Comparison of ENCODE assay signal across 8 cellular contexts in the genomic region with DNA sequence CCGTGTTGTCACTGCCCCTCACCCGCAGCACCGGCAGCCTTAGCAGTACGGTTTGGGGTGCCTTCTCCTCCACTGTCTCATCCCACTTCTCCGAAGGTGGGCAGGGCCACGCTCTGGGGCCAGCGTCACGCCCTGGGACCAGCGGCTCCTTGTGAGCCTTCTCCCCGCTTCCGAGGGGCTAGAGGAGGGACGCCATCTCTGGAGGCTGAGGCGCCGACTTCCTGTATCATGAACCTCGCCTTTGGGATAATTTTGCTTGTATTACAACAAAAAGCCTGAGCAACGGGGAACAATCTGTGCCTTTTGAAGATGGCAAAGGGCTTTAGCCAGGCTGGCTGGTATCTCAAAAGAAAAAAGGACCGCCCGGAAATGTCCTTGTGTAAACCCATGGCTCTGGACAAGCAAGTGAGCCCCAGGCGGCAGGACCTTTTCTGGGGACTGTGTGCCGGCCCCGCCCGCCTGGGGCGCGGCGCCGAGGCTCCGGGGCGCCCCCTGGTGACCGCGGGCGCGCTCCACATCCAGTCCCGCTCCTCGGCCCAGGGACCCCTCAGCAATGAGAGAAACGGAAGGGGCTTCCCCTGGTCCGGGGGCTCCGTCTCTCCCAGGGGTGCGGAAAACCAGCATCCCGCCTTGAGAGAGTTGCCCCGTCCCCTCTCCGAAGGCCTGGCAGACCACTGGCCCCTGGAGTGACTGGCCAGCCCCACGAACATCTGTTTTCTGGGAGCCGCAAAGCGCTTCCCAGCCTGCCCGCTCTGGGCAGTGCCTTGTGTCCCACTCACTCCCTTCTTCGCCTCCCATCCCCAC. TPM values are rescaled to one million over a fixed set of nuclear protein-coding genes. Genes with fewer than 3 reads are reported as not detected.
A peak's percentile ranks its signal among the peaks of the same experiment; 100 is the strongest.
DNase-seq lines count a peak whose midpoint lies in the region; ATAC-seq and TF ChIP-seq lines count a peak whose summit lies in the region.

No MANE protein-coding gene starts in this region.

- peak in 2 of 4 donors; percentile 17 to 41 for TF ChIP-seq POLR2A in upper lobe of left lung (IDR thresholded peaks at IDR 0.05)

- CTCF ChIA-PET in CD8-positive, alpha-beta T cell (lab: Charles Lee) = interaction anchor here (0.6 to 2.6 kb wide), 7 partner anchors 8 to 188 kb away, joined by 3 to 34 read pairs (median 3); no protein-coding TSS in a partner anchor

- peak overlapping the region; percentile 27 for H3K27ac Mint-ChIP-seq in CD8-positive, alpha-beta T cell
- H3K27ac Mint-ChIP-seq in glutamatergic neuron (ENCODE audit: unreplicated experiment) = peak overlapping the region; percentile 78

- no peaks in the 10 kb centered on the region for H3K36me3 Mint-ChIP-seq in CD8-positive, alpha-beta T cell
- H3K36me3 Mint-ChIP-seq in glutamatergic neuron (ENCODE audit: unreplicated experiment) = no peaks in the 10 kb centered on the region

- no peak for TF ChIP-seq EP300 in upper lobe of left lung (IDR thresholded peaks at IDR 0.05)

- peaks cover 18% of the 10 kb centered on the region for H3K79me2 ChIP-seq in osteoblast (ENCODE audit: insufficient read depth, low read length)

- peak; percentile 90 for TF ChIP-seq CTCF in CD8-positive, alpha-beta T cell (IDR thresholded peaks at IDR 0.05)
- peak; percentile 95 for TF ChIP-seq CTCF in glutamatergic neuron (IDR thresholded peaks at IDR 0.05; ENCODE audit: partially characterized antibody, unreplicated experiment)
- TF ChIP-seq CTCF in osteoblast (IDR thresholded peaks at IDR 0.05; ENCODE audit: extremely low read depth, low read depth, low read length) = peak; percentile 82
- TF ChIP-seq CTCF in upper lobe of left lung (IDR thresholded peaks at IDR 0.05) = peak; percentile 96 to 98 (median 97)

- no peaks in the 10 kb centered on the region for H3K36me3 ChIP-seq in CD8-positive, alpha-beta T cell (ENCODE audit: insufficient read depth, low read length)
- H3K36me3 ChIP-seq in SJSA1 (peaks cover 60% of the 10 kb centered on the region), osteoblast (ENCODE audit: insufficient read depth, low read length) (peaks cover 5% of the 10 kb centered on the region), upper lobe of left lung (peaks cover 2 to 49% (median 19%) of the 10 kb centered on the region in 4 donors)

- H3K4me1 ChIP-seq in CD8-positive, alpha-beta T cell (ENCODE audit: insufficient read depth, low read length) = peaks cover 20% of the 10 kb centered on the region
- H3K4me1 ChIP-seq in SJSA1 (replicated peaks) = peaks cover 69% of the 10 kb centered on the region
- peaks cover 52% of the 10 kb centered on the region for H3K4me1 ChIP-seq in osteoblast (ENCODE audit: insufficient read depth, low read length)
- peaks cover 42 to 68% (median 58%) of the 10 kb centered on the region in 4 donors for H3K4me1 ChIP-seq in upper lobe of left lung

- H3K27me3 ChIP-seq in CD8-positive, alpha-beta T cell (ENCODE audit: insufficient read depth, low read length) = no peaks in the 10 kb centered on the region
- H3K27me3 ChIP-seq in SJSA1 (replicated peaks) = no peaks in the 10 kb centered on the region
- H3K27me3 ChIP-seq in osteoblast (ENCODE audit: insufficient read depth, low read length) = no peaks in the 10 kb centered on the region
- H3K27me3 ChIP-seq in upper lobe of left lung = no peaks in the 10 kb centered on the region

- no peak overlapping the region for H3K27ac ChIP-seq in CD8-positive, alpha-beta T cell (ENCODE audit: low read depth, low read length)
- H3K27ac ChIP-seq in SJSA1 = peak overlapping the region; percentile 81
- H3K27ac ChIP-seq in osteoblast (ENCODE audit: low read depth, low read length) = peak overlapping the region; percentile 49
- peak overlapping the region; percentile 78 to 92 (median 88) for H3K27ac ChIP-seq in upper lobe of left lung

- H3K4me1 Mint-ChIP-seq in CD8-positive, alpha-beta T cell (ENCODE audit: low read depth) = peaks cover 8% of the 10 kb centered on the region
- H3K4me1 Mint-ChIP-seq in glutamatergic neuron (ENCODE audit: low read depth, unreplicated experiment) = peaks cover 35% of the 10 kb centered on the region

- DNase-seq in CD8-positive, alpha-beta T cell = peak; percentile 36 to 83 (median 54)
- DNase-seq in SJSA1 (ENCODE audit: low read depth in 1 of 2, low spot score in 2 of 2) (peak; percentile 78 to 90), glutamatergic neuron (peak; percentile 77), osteoblast (ENCODE audit: insufficient read length, low spot score, missing footprints) (peak; percentile 96), upper lobe of left lung (peak; percentile 89 to 95)
- peak; percentile 65 for DNase-seq in activated naive CD4-positive, alpha-beta T cell treated with anti-CD3 and anti-CD28 coated beads, Interleukin-2, amount 50 U/mL, for 16 hours

- no peaks in the 10 kb centered on the region for H3K27me3 Mint-ChIP-seq in CD8-positive, alpha-beta T cell (ENCODE audit: low read depth)
- peaks cover 18% of the 10 kb centered on the region for H3K27me3 Mint-ChIP-seq in glutamatergic neuron (ENCODE audit: unreplicated experiment)

- POLR2A ChIA-PET in CD8-positive, alpha-beta T cell (lab: Charles Lee) = no interaction called here

- H3K4me2 ChIP-seq in osteoblast (ENCODE audit: insufficient read depth, low read length) = peak overlapping the region; percentile 94

- H2AFZ ChIP-seq in osteoblast (ENCODE audit: low read length) = peak overlapping the region; percentile 86

- intact Hi-C loops in CD8-positive, alpha-beta T cell (cut with DNase I, micrococcal nuclease) = loop anchor here (1.0 to 10.0 kb wide), 8 partner anchors 16 to 1303 kb away; partner anchors contain the start of genes RASSF4 (in 2 of the 2) and ZNF22 (in 1 of the 2)

- peak overlapping the region; percentile 70 for H3K4me3 Mint-ChIP-seq in CD8-positive, alpha-beta T cell
- peak overlapping the region; percentile 77 for H3K4me3 Mint-ChIP-seq in glutamatergic neuron (ENCODE audit: unreplicated experiment)

- peak; percentile 98 for ATAC-seq in CD8-positive, alpha-beta T cell
- ATAC-seq in GM19324 (IDR thresholded peaks at IDR 0.05; ENCODE audit: low FRiP score, unreplicated experiment) (peak; percentile 70), HG03432 (IDR thresholded peaks at IDR 0.05; ENCODE audit: unreplicated experiment) (peak; percentile 67), upper lobe of left lung (ENCODE audit: low FRiP score in 2 of 2) (peak; percentile 87 to 93)

- WGBS in upper lobe of left lung, 2 donors = 4 to 10% methylated on average over 21 to 26 of the region's 46 CpGs

- peak overlapping the region; percentile 44 for H3K4me3 ChIP-seq in CD8-positive, alpha-beta T cell (ENCODE audit: low read depth, low read length)
- peak overlapping the region; percentile 26 for H3K4me3 ChIP-seq in SJSA1
- peak overlapping the region; percentile 73 for H3K4me3 ChIP-seq in osteoblast (ENCODE audit: insufficient read depth, low read length)
- peak overlapping the region in 3 of 4 donors; percentile 27 to 75 (median 70) for H3K4me3 ChIP-seq in upper lobe of left lung

- no peaks in the 10 kb centered on the region for H3K9me3 ChIP-seq in CD8-positive, alpha-beta T cell (ENCODE audit: low read length)
- H3K9me3 ChIP-seq in SJSA1 (replicated peaks) = no peaks in the 10 kb centered on the region
- no peaks in the 10 kb centered on the region for H3K9me3 ChIP-seq in osteoblast (ENCODE audit: low read depth, low read length)
- H3K9me3 ChIP-seq in upper lobe of left lung = no peaks in the 10 kb centered on the region

- no peaks in the 10 kb centered on the region for H4K20me1 ChIP-seq in osteoblast (ENCODE audit: insufficient read depth, low read length)

- no peaks in the 10 kb centered on the region for H3K9me3 Mint-ChIP-seq in CD8-positive, alpha-beta T cell
- H3K9me3 Mint-ChIP-seq in glutamatergic neuron (ENCODE audit: unreplicated experiment) = peaks cover 22% of the 10 kb centered on the region

RNA-seq across cellular contexts. Expression of gene DEPP1, which starts 3.8 kb away (rescaled TPM):
- not detected for total RNA-seq in CD8-positive, alpha-beta T cell
- total RNA-seq in SJSA1 (2014; rRNA removed; shearing (Covaris generic)) = 4.9 and 6.8 TPM in 2 replicates
- total RNA-seq in glutamatergic neuron (ENCODE audit: unreplicated experiment) (13.6 TPM), osteoblast (43.6 and 87.6 TPM in 2 replicates), upper lobe of left lung (100 to 1,000 TPM in 3 of 6 donors, 10 to 100 TPM in 3; 42.0 to 405 (median 95.6) TPM)

RNA-seq across cellular contexts. Expression of gene RASSF4, which starts 15.2 kb away (rescaled TPM):
- total RNA-seq in CD8-positive, alpha-beta T cell = under 1 TPM; 0.30 to 0.31 TPM
- 9.2 and 19.7 TPM in 2 replicates for total RNA-seq in SJSA1 (2014; rRNA removed; shearing (Covaris generic))
- total RNA-seq in glutamatergic neuron (ENCODE audit: unreplicated experiment) (137 TPM), osteoblast (2.9 and 4.0 TPM in 2 replicates), upper lobe of left lung (100 to 1,000 TPM in 1 of 6 donors, 10 to 100 TPM in 5; 23.4 to 194 (median 48.0) TPM)

RNA-seq across cellular contexts. Expression of gene ZNF22, which starts 25.9 kb away (rescaled TPM):
- total RNA-seq in CD8-positive, alpha-beta T cell = 10 to 100 TPM; 26.5 to 29.6 TPM
- total RNA-seq in SJSA1 (2014; rRNA removed; shearing (Covaris generic)) = 59.6 and 88.5 TPM in 2 replicates
- total RNA-seq in glutamatergic neuron (ENCODE audit: unreplicated experiment) (40.2 TPM), osteoblast (13.8 and 14.4 TPM in 2 replicates), upper lobe of left lung (10 to 100 TPM in 4 of 6 donors, 1 to 10 TPM in 2; 8.4 to 26.9 (median 18.4) TPM)
